In the genomic region with DNA sequence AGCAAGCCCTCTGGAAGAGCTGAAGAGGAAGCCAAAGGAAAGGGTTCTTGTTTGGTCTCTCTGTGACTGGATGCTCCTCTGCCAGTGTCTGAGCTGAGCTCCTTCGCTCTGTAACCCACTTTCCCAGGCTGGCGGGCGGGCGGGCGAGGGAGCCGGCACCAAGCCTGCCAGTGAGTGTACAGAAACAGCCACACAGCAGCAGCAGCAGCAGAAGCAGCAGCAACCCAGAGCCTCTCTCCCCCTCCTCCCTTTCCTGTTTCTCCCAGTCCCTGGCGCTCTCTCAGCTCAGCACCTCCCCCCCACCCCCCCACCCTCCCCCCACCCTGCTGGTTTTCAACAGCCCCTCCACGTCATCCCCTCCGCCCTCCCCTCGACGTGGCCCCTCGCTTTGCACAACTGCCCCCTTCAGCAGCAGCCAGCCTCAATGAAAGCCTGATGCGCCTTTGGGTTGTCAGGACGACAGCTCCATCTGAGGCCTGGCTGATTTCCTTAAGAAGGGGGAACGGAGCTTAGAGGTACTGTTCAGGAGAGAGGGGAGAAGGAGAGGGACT, we compare ENCODE assay signal across 8 cellular contexts. TPM values are rescaled to one million over a fixed set of nuclear protein-coding genes. Genes with fewer than 3 reads are reported as not detected.
DNase-seq lines count a peak whose midpoint lies in the region; TF ChIP-seq lines count a peak whose summit lies in the region.

A gene (minus strand): TSS at position 197 of the 551 bp plus-strand sequence.

- DNase-seq in NCI-H345 (lab: John Stamatoyannopoulos, UW) (peak; percentile 9), NCI-H345 treated with DMSO at 0.1 percent for 48 hours (lab: John Stamatoyannopoulos, UW; ENCODE audit: unreplicated experiment) (no peak), coronary artery (ENCODE audit: low spot score) (no peak), medulla oblongata (ENCODE audit: extremely low spot score) (peak; percentile 84), vagina (ENCODE audit: extremely low spot score in 2 of 2) (no peak), DMS114 treated with DMSO at 0.1 percent for 48 hours (lab: John Stamatoyannopoulos, UW; ENCODE audit: unreplicated experiment) (no peak), T-helper 9 cell (no peak), NCI-H187 treated with DMSO at 0.1 percent for 48 hours (lab: John Stamatoyannopoulos, UW) (no peak)

- H3K27ac ChIP-seq in coronary artery (no peak within 1 kb of the TSS), vagina (peak within 1 kb of the TSS; percentile 39)

- TF ChIP-seq CTCF in coronary artery (IDR thresholded peaks at IDR 0.05) = no peak
- TF ChIP-seq CTCF in vagina (IDR thresholded peaks at IDR 0.05) = no peak

- H3K36me3 ChIP-seq in vagina = no peaks in the 10 kb centered on the region

- H3K27me3 ChIP-seq in vagina = no peaks in the 10 kb centered on the region

- intact Hi-C loops in vagina (cut with DNase I) = no loop called here

- H3K4me1 ChIP-seq in vagina = peaks cover 7% of the 10 kb centered on the region

- no peaks in the 10 kb centered on the region for H3K9me3 ChIP-seq in vagina

- no peak for TF ChIP-seq POLR2A in vagina (IDR thresholded peaks at IDR 0.05)

- H3K4me3 ChIP-seq in coronary artery = peak within 1 kb of the TSS; percentile 70
- H3K4me3 ChIP-seq in vagina = peak within 1 kb of the TSS; percentile 38 to 42

RNA-seq across cellular contexts. Expression of the gene that starts here (rescaled TPM):
- total RNA-seq in vagina = 3.9 TPM

Comparison
In these comparisons a context has a peak if more than half of its experiments do, and no peak if none do; other contexts are left out.
1. DNase-seq: peak in NCI-H345 (single experiment) and medulla oblongata (single experiment); none in NCI-H345 treated with DMSO at 0.1 percent for 48 hours (single experiment), coronary artery (single experiment), vagina (0 of 2), DMS114 treated with DMSO at 0.1 percent for 48 hours (single experiment), T-helper 9 cell (single experiment) and NCI-H187 treated with DMSO at 0.1 percent for 48 hours (single experiment).